Comparison of ENCODE assay signal across 8 cellular contexts in genomic region chrX:57592159-57592893, GRCh38. TPM values are rescaled to one million over a fixed set of nuclear protein-coding genes. Genes with fewer than 3 reads are reported as not detected.
DNase-seq lines count a peak whose midpoint lies in the region; ATAC-seq, FAIRE-seq and TF ChIP-seq lines count a peak whose summit lies in the region.
"Not testable (repeated sequence)": the region's sequence is repeated elsewhere in the genome, so short reads cannot be mapped to it uniquely, and the experiment has no call there.

No MANE protein-coding gene starts in this region.

- DNase-seq in NCI-H526 treated with DMSO at 0.1 percent for 48 hours (lab: John Stamatoyannopoulos, UW) = peak; percentile 0
- DNase-seq in activated T-cell treated with anti-CD3 and anti-CD28 coated beads for 24 hours (ENCODE audit: low read depth) = peak; percentile 5
- DNase-seq in HepG2 (ENCODE audit: low spot score) = not testable (repeated sequence)

- H3K9ac ChIP-seq in endocrine pancreas (ENCODE audit: control insufficient read depth, insufficient read depth, low read length) (peak overlapping the region; percentile 66), HepG2 (ENCODE audit: insufficient read depth, low read depth, low read length) (peak overlapping the region; percentile 73), skeletal muscle tissue (ENCODE audit: low read depth in 1 of 3, low read length in 3 of 3) (peak overlapping the region; percentile 57 to 82 (median 59))

- TF ChIP-seq POLR2A in HepG2 (IDR thresholded peaks at IDR 0.05; ENCODE audit: insufficient read depth in 1 of 2, low read depth in 2 of 2, low read length in 2 of 2) = not testable (repeated sequence)

- H4K20me1 ChIP-seq in HepG2 (ENCODE audit: insufficient read depth, low read length) = not testable (repeated sequence)

- peaks cover 21% of the 10 kb centered on the region for H3K79me2 ChIP-seq in HepG2 (ENCODE audit: insufficient read depth, low read length)

- no CpG with 5 or more reads among the region's 84 CpGs for WGBS in HepG2 (ENCODE audit: low lambda C conversion rate)

- TF ChIP-seq CTCF in C4-2B (conservative IDR thresholded peaks at IDR 0.05); HepG2 (CRISPR knock-in tag; IDR thresholded peaks at IDR 0.05): not testable (repeated sequence)

- peaks cover 18% of the 10 kb centered on the region for H3K4me1 ChIP-seq in endocrine pancreas (ENCODE audit: control insufficient read depth, insufficient read depth, low read length)
- peaks cover 25% of the 10 kb centered on the region for H3K4me1 ChIP-seq in HepG2 (ENCODE audit: insufficient read depth, low read length)
- H3K4me1 ChIP-seq in skeletal muscle tissue (ENCODE audit: control insufficient read depth in 3 of 3, insufficient read depth in 3 of 3, low read length in 3 of 3) = peaks cover 15 to 25% (median 16%) of the 10 kb centered on the region in 3 donors

- not testable (repeated sequence) for H3K36me3 ChIP-seq in endocrine pancreas (ENCODE audit: control insufficient read depth, insufficient read depth, low read length); HepG2 (replicated peaks in 1 of 2; ENCODE audit: control insufficient read depth in 1 of 2, insufficient read depth in 2 of 2, low read length in 2 of 2); skeletal muscle tissue (ENCODE audit: control insufficient read depth in 3 of 3, insufficient read depth in 3 of 3, low read length in 3 of 3)

- TF ChIP-seq RAD21 in HepG2 (CRISPR knock-in tag; IDR thresholded peaks at IDR 0.05) = not testable (repeated sequence)

- H3K4me2 ChIP-seq in HepG2 (ENCODE audit: low read depth, low read length) = peak overlapping the region; percentile 62

- in situ Hi-C loops in HepG2 (cut with HindIII; ENCODE audit: extremely low pct_ligation_motif_present, low pct_unique_long_range_greater_than_20kb) = loop anchor here (5.0 to 25.0 kb wide), 2 partner anchors 50 to 320 kb away; partner anchors contain the start of gene ZXDA

- not testable (repeated sequence) for FAIRE-seq in HepG2 (lab: Jason Lieb, UNC)

- TF ChIP-seq EP300 in HepG2 (IDR thresholded peaks at IDR 0.05; ENCODE audit: low read depth in 2 of 2, low read length in 2 of 2); HepG2 (CRISPR knock-in tag; IDR thresholded peaks at IDR 0.05; ENCODE audit: borderline replicate concordance): not testable (repeated sequence)

- H2AFZ ChIP-seq in HepG2 (ENCODE audit: low read length) = not testable (repeated sequence)

- BruUV-seq in HepG2 (replicated peaks; lab: Mats Ljungman, UMichigan) = not testable (repeated sequence)

- intact Hi-C loops in HepG2 (cut with micrococcal nuclease; ENCODE audit: unreplicated experiment) = not testable (repeated sequence)

- H3K27me3 ChIP-seq in endocrine pancreas (ENCODE audit: control insufficient read depth, insufficient read depth, low read length); HepG2 (ENCODE audit: control insufficient read depth in 1 of 2, insufficient read depth in 2 of 2, low read length in 2 of 2); skeletal muscle tissue (ENCODE audit: control insufficient read depth in 3 of 3, insufficient read depth in 3 of 3, low read length in 3 of 3): not testable (repeated sequence)

- POLR2A ChIA-PET in HepG2 (lab: Yijun Ruan, JAX) = interaction anchor here (1.4 kb wide), 1 partner anchor 48 kb away, joined by 11 read pairs; no protein-coding TSS in a partner anchor

- not testable (repeated sequence) for H3K4me3 ChIP-seq in endocrine pancreas (ENCODE audit: control insufficient read depth, insufficient read depth, low read length)
- H3K4me3 ChIP-seq in HepG2 (replicated peaks in 1 of 3; ENCODE audit: insufficient read depth in 1 of 3, low read depth in 2 of 3, low read length in 3 of 3) = peak overlapping the region; percentile 52 to 73 (median 64); a peak in 5 of 6 replicates
- H3K4me3 ChIP-seq in skeletal muscle tissue (ENCODE audit: low read length in 3 of 3) = peak overlapping the region; percentile 43 to 67 (median 61)

- H3K9me3 ChIP-seq in endocrine pancreas (ENCODE audit: control insufficient read depth, low read length); HepG2 (ENCODE audit: low read length); skeletal muscle tissue (ENCODE audit: control insufficient read depth in 3 of 3, low read length in 3 of 3): not testable (repeated sequence)

- CTCF ChIA-PET in HepG2 (lab: Yijun Ruan, JAX; ENCODE audit: low intra/inter-chr PET ratio, low total read pairs) = not testable (repeated sequence)

- peak; percentile 82 for ATAC-seq in GM19397 (IDR thresholded peaks at IDR 0.05; ENCODE audit: unreplicated experiment)
- peak; percentile 73 for ATAC-seq in HG03095 (IDR thresholded peaks at IDR 0.05; ENCODE audit: unreplicated experiment)
- ATAC-seq in HepG2 = peak; percentile 85

- peak overlapping the region; percentile 84 for H3K27ac ChIP-seq in C4-2B
- H3K27ac ChIP-seq in HepG2 (ENCODE audit: extremely low read length, insufficient read depth, low read length) = peak overlapping the region; percentile 77
- H3K27ac ChIP-seq in skeletal muscle tissue (ENCODE audit: low read depth, low read length) = peak overlapping the region; percentile 85

TF ChIP-seq in HepG2, 621 proteins besides CTCF, POLR2A, EP300 and RAD21 (continues in another document):
- TF ChIP-seq SPEN (CRISPR knock-in tag; IDR thresholded peaks at IDR 0.05; ENCODE audit: low read depth) (peak; percentile 47; the same call in 1 of the 2 replicates), GABPB1 (CRISPR knock-in tag; IDR thresholded peaks at IDR 0.05) (peak; percentile 36; the same call in 1 of the 2 replicates), YEATS4 (CRISPR knock-in tag; IDR thresholded peaks at IDR 0.05; ENCODE audit: borderline replicate concordance) (0 out of 2 replicates have a peak, but pooled peaks have one; percentile 23), HMGXB4 (CRISPR knock-in tag; IDR thresholded peaks at IDR 0.05; ENCODE audit: borderline replicate concordance in 1 of 2, low read depth in 1 of 2) (peak in 1 of 2 experiments; percentile 64; a peak in 1 of 4 replicates)

RNA-seq across cellular contexts. Expression of gene ZXDB, which starts 0.5 kb away (rescaled TPM):
- 4.5 and 6.8 TPM in 2 replicates for total RNA-seq in HepG2 (2016; rRNA removed; fragmentation: Illumina TruSeq; extraction: Trizol)
- total RNA-seq in HepG2 (2016; cell fraction: cytosol; rRNA removed; fragmentation: Illumina TruSeq; extraction: Trizol; ENCODE audit: low read depth) = 0.51 and 0.53 TPM in 2 replicates
- 4.6 and 5.5 TPM in 2 replicates for total RNA-seq in HepG2 (2016; cell fraction: insoluble cytoplasmic fraction; rRNA removed; fragmentation: Illumina TruSeq; extraction: Trizol)
- 2.7 and 3.1 TPM in 2 replicates for total RNA-seq in HepG2 (2016; cell fraction: membrane; rRNA removed; fragmentation: Illumina TruSeq; extraction: Trizol)
- 6.4 and 6.5 TPM in 2 replicates for total RNA-seq in HepG2 (2016; cell fraction: nucleus; rRNA removed; fragmentation: Illumina TruSeq; extraction: Trizol)
- polyA plus RNA-seq in HepG2 (2011; rRNA removed) = 7.5 and 9.0 TPM in 2 replicates
- 5.0 and 6.8 TPM in 2 replicates for polyA plus RNA-seq in HepG2 (2011; cell fraction: cytosol; rRNA removed)
- 4.9 and 6.0 TPM in 2 replicates for polyA plus RNA-seq in HepG2 (2011; cell fraction: nucleus; rRNA removed)
- polyA plus RNA-seq in HepG2 (2012) = 4.4 and 5.9 TPM in 2 replicates
- polyA plus RNA-seq in HepG2 (2016; cell fraction: cytosol; fragmentation: Illumina TruSeq; extraction: Trizol; ENCODE audit: low read depth) = 0.22 and 0.31 TPM in 2 replicates
- 6.3 and 6.4 TPM in 2 replicates for polyA plus RNA-seq in HepG2 (2016; cell fraction: insoluble cytoplasmic fraction; fragmentation: Illumina TruSeq; extraction: Trizol; ENCODE audit: low read depth)
- polyA plus RNA-seq in HepG2 (2016; cell fraction: membrane; fragmentation: Illumina TruSeq; extraction: Trizol; ENCODE audit: low read depth) = 1.6 TPM in 2 replicates
- polyA plus RNA-seq in HepG2 (2016; cell fraction: nucleus; fragmentation: Illumina TruSeq; extraction: Trizol; ENCODE audit: insufficient read depth, low read depth) = 5.8 and 6.2 TPM in 2 replicates
- polyA minus RNA-seq in HepG2 (2011; rRNA and poly(A)+ RNA removed; ENCODE audit: low replicate concordance) = 20.2 and 86.4 TPM in 2 replicates
- 12.5 and 13.5 TPM in 2 replicates for polyA minus RNA-seq in HepG2 (2011; cell fraction: cytosol; rRNA and poly(A)+ RNA removed)
- 16.1 and 18.0 TPM in 2 replicates for polyA minus RNA-seq in HepG2 (2011; cell fraction: nucleus; rRNA and poly(A)+ RNA removed)
- total RNA-seq in skeletal muscle tissue = 6.3 TPM
